In the genomic region with DNA sequence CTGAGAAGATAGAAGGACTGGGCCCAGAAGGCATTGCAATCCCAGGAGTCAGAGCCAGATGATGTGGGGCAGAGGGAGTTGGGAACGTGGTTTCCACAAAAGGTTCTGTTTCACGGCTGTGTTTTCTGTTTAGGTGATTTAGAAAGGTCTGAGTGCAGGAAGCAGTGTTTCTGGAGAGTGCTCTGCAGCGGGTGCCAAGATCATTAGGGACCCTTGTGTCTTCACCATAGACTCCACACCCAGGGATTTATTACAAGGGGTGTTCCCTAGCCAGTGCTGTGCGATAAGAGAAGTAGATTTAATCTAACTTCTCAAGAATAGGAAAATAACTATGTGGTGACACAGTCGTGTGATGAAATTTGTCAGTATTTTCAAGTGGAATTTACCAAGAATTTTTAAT, we compare ENCODE assay signal across 14 cellular contexts.
DNase-seq lines count a peak whose midpoint lies in the region; ATAC-seq and TF ChIP-seq lines count a peak whose summit lies in the region.
"Had no signal": no experiment of that assay in that cellular context is flagged by ENCODE, and none has a peak within 500 bp of the region (broad histone marks: within the 10 kb centered on the region; RNA-seq: fewer than 3 reads in every experiment).

No MANE protein-coding gene starts in this region.

- DNase-seq in left ventricle myocardium superior: no peak
- DNase-seq in right atrium auricular region (ENCODE audit: low spot score): no peak
- DNase-seq in NCI-H128 (lab: John Stamatoyannopoulos, UW; ENCODE audit: unreplicated experiment): peak; percentile 4
- no peak for DNase-seq in gastrocnemius medialis
- no peak for DNase-seq in testis
- no peak for DNase-seq in DMS153 (lab: John Stamatoyannopoulos, UW)
- DNase-seq: C1 segment of cervical spinal cord; Calu3; CD4-positive, alpha-beta memory T cell; COR-L47; DND-41; GOT3; HFFc6 had no signal

- H3K27ac ChIP-seq in right atrium auricular region (no peak overlapping the region), gastrocnemius medialis (peak overlapping the region in 3 of 4 donors; percentile 34 to 54 (median 45)), testis (no peak overlapping the region)

- H3K4me3 ChIP-seq in right atrium auricular region (no peak overlapping the region), gastrocnemius medialis (no peak overlapping the region), testis (no peak overlapping the region)
- H3K4me3 ChIP-seq: HAP-1 had no signal

- TF ChIP-seq CTCF in right atrium auricular region (IDR thresholded peaks at IDR 0.05) (no peak), gastrocnemius medialis (IDR thresholded peaks at IDR 0.05 in 4 of 5, conservative IDR thresholded peaks at IDR 0.05 in 1 of 5) (no peak), testis (IDR thresholded peaks at IDR 0.05) (no peak)

- H3K36me3 ChIP-seq in right atrium auricular region (no peaks in the 10 kb centered on the region), gastrocnemius medialis (no peaks in the 10 kb centered on the region), testis (ENCODE audit: low read depth, missing control alignments) (no peaks in the 10 kb centered on the region)
- H3K36me3 ChIP-seq: HAP-1 had no signal

- H3K4me1 ChIP-seq in right atrium auricular region: no peaks in the 10 kb centered on the region
- H3K4me1 ChIP-seq in gastrocnemius medialis: no peaks in the 10 kb centered on the region
- no peaks in the 10 kb centered on the region for H3K4me1 ChIP-seq in testis
- H3K4me1 ChIP-seq: HAP-1 had no signal

- ATAC-seq in left ventricle myocardium superior: peak; percentile 52
- ATAC-seq in gastrocnemius medialis: peak in 1 of 2 donors; percentile 66

- TF ChIP-seq POLR2A in gastrocnemius medialis (IDR thresholded peaks at IDR 0.05): no peak
- TF ChIP-seq POLR2A in testis (IDR thresholded peaks at IDR 0.05): no peak

- in situ Hi-C loops in gastrocnemius medialis (cut with MboI; ENCODE audit: low sequenced_read_pairs in 4 of 4): no loop called here

- no peaks in the 10 kb centered on the region for H3K27me3 ChIP-seq in right atrium auricular region
- no peaks in the 10 kb centered on the region for H3K27me3 ChIP-seq in gastrocnemius medialis
- no peaks in the 10 kb centered on the region for H3K27me3 ChIP-seq in testis

- intact Hi-C loops in left ventricle myocardium superior (cut with micrococcal nuclease) (no loop called here), gastrocnemius medialis (cut with DNase I; ENCODE audit: low total_unique reads) (no loop called here), testis (cut with DNase I; ENCODE audit: low total_unique reads) (no loop called here)

- WGBS in testis, 2 donors: 82 to 87% methylated on average over 5 of the region's 5 CpGs

- H3K9me3 ChIP-seq in right atrium auricular region: peaks cover 0 to 17% of the 10 kb centered on the region in 2 donors
- no peaks in the 10 kb centered on the region for H3K9me3 ChIP-seq in gastrocnemius medialis
- H3K9me3 ChIP-seq in testis: no peaks in the 10 kb centered on the region
- H3K9me3 ChIP-seq: HAP-1 had no signal

Comparison
In these comparisons a context has a peak if more than half of its experiments do, and no peak if none do; other contexts are left out.
1. H3K27ac ChIP-seq: peak in gastrocnemius medialis (3 of 4); none in right atrium auricular region (0 of 2) and testis (0 of 2).